Comparison of ENCODE assay signal across 28 cellular contexts in genomic region chr2:134738150-134738865, GRCh38. TPM values are rescaled to one million over a fixed set of nuclear protein-coding genes. Genes with fewer than 3 reads are reported as not detected.
DNase-seq lines count a peak whose midpoint lies in the region; ATAC-seq, FAIRE-seq and TF ChIP-seq lines count a peak whose summit lies in the region.
"Had no signal": no experiment of that assay in that cellular context is flagged by ENCODE, and none has a peak within 500 bp of the region (broad histone marks: within the 10 kb centered on the region; RNA-seq: fewer than 3 reads in every experiment).

No MANE protein-coding gene starts in this region.

- no peak overlapping the region for H3K9ac ChIP-seq in GM12878 (ENCODE audit: control insufficient read depth, insufficient read depth, low read length)
- H3K9ac ChIP-seq in neural progenitor cell: no peak overlapping the region

- peak overlapping the region; percentile 13 for H3K27ac Mint-ChIP-seq in neural progenitor cell
- H3K27ac Mint-ChIP-seq: activated T-helper 2 cell treated with anti-CD3 and anti-CD28 coated beads, Interferon-gamma antibody, Interleukin-2, Interleukin-4, amounts not matched to agents 10 μg/mL and 5 μg/mL and 100 μg/mL, durations not matched to agents 14 hours and 24 hours and 36 hours; CD4-positive, alpha-beta memory T cell; T-cell had no signal

- no peaks in the 10 kb centered on the region; a peak in 1 of 4 replicates for H3K27me3 ChIP-seq in GM12878 (replicated peaks in 1 of 2; ENCODE audit: control insufficient read depth in 2 of 2, insufficient read depth in 2 of 2, low read length in 1 of 2)
- no peaks in the 10 kb centered on the region for H3K27me3 ChIP-seq in neural progenitor cell
- no peaks in the 10 kb centered on the region for H3K27me3 ChIP-seq in suprapubic skin
- H3K27me3 ChIP-seq: breast epithelium, foreskin keratinocyte, tibial artery had no signal

- RAD21 ChIA-PET in GM12878 (lab: Charles Lee; ENCODE audit: unreplicated experiment): no interaction called here

- TF ChIP-seq CTCF in GM12878 (IDR thresholded peaks at IDR 0.05 in 2 of 3, conservative IDR thresholded peaks at IDR 0.05 in 1 of 3; ENCODE audit: control insufficient read depth in 2 of 3, extremely low read depth in 1 of 3, insufficient read depth in 1 of 3, low read depth in 3 of 3, low read length in 3 of 3) (no peak), neural progenitor cell (IDR thresholded peaks at IDR 0.05) (no peak), suprapubic skin (IDR thresholded peaks at IDR 0.05) (no peak)

- H3K4me1 ChIP-seq in GM12878 (ENCODE audit: control insufficient read depth, insufficient read depth, low read length) (peaks cover 52% of the 10 kb centered on the region), neural progenitor cell (no peaks in the 10 kb centered on the region), suprapubic skin (no peaks in the 10 kb centered on the region)
- H3K4me1 ChIP-seq: breast epithelium, tibial artery had no signal

- DNase-seq in CD1c-positive myeloid dendritic cell (ENCODE audit: extremely low spot score): peak; percentile 62
- peak; percentile 16 for DNase-seq in LHCN-M2 (ENCODE audit: low read depth)
- no peak for DNase-seq in GM12878 (ENCODE audit: low read depth, low spot score)
- no peak for DNase-seq in neural progenitor cell (ENCODE audit: low spot score)
- DNase-seq in suprapubic skin (ENCODE audit: low spot score in 2 of 2): no peak
- DNase-seq in activated gamma-delta T cell (lab: John Stamatoyannopoulos, UW): no peak
- DNase-seq: activated CD4-positive, alpha-beta T cell treated with anti-CD3 and anti-CD28 coated beads for 4 hours; CD4-positive, alpha-beta memory T cell; foreskin keratinocyte; HCEC 1CT; hypothalamus; IMR-90; MM.1S; NCI-H1436 treated with DMSO at 0.1 percent for 48 hours; NCI-H2171 treated with DMSO at 0.1 percent for 48 hours; NCI-H526 treated with DMSO at 0.1 percent for 48 hours; SHP77 treated with DMSO at 0.1 percent for 48 hours; stimulated activated naive B cell treated with anti-CD40 and anti-IgM and Interleukin-4, amounts not matched to agents 10 μg/mL and 1 μg/mL and 100 μg/mL, for 72 hours; T-cell; tibial artery had no signal

- H3K9me3 ChIP-seq in GM12878 (replicated peaks; ENCODE audit: control insufficient read depth, insufficient read depth, low read length) (no peaks in the 10 kb centered on the region), neural progenitor cell (ENCODE audit: low read depth) (no peaks in the 10 kb centered on the region), suprapubic skin (no peaks in the 10 kb centered on the region)
- H3K9me3 ChIP-seq: breast epithelium had no signal

- no peak for FAIRE-seq in GM12878 (lab: Jason Lieb, UNC)
- FAIRE-seq: keratinocyte had no signal

- TF ChIP-seq EP300 in GM12878 (IDR thresholded peaks at IDR 0.05; ENCODE audit: borderline replicate concordance in 1 of 2, control insufficient read depth in 1 of 2, low read depth in 2 of 2, low read length in 2 of 2) (no peak), suprapubic skin (IDR thresholded peaks at IDR 0.05) (no peak)

- peaks cover 13% of the 10 kb centered on the region for H3K4me1 Mint-ChIP-seq in neural progenitor cell
- H3K4me1 Mint-ChIP-seq: T-cell had no signal

- peaks cover 5% of the 10 kb centered on the region for H3K27me3 Mint-ChIP-seq in neural progenitor cell (ENCODE audit: insufficient read depth, low read depth)
- H3K27me3 Mint-ChIP-seq: stimulated activated naive B cell treated with anti-CD40 and anti-IgM and Interleukin-4, amounts not matched to agents 10 μg/mL and 1 μg/mL and 100 μg/mL, for 72 hours had no signal

- H3K4me2 ChIP-seq in GM12878 (ENCODE audit: control insufficient read depth, insufficient read depth) (no peak overlapping the region; the same call in 1 of the 2 replicates), neural progenitor cell (no peak overlapping the region)

- TF ChIP-seq POLR2A in GM12878 (IDR thresholded peaks at IDR 0.05; ENCODE audit: low read depth, low read length): no peak
- TF ChIP-seq POLR2A in suprapubic skin (IDR thresholded peaks at IDR 0.05): no peak

- BruUV-seq in GM12878 (replicated peaks; lab: Mats Ljungman, UMichigan): no TSS peak

- POLR2A ChIA-PET in GM12878 (lab: Charles Lee): no interaction called here

- H2AFZ ChIP-seq in GM12878 (ENCODE audit: control insufficient read depth, low read depth, low read length): peak overlapping the region; percentile 64; the same call in 1 of the 2 replicates
- H2AFZ ChIP-seq in neural progenitor cell (replicated peaks): no peak overlapping the region

- no peak overlapping the region for H3K4me3 ChIP-seq in GM12878
- H3K4me3 ChIP-seq in neural progenitor cell: no peak overlapping the region
- H3K4me3 ChIP-seq in suprapubic skin: no peak overlapping the region
- H3K4me3 ChIP-seq: breast epithelium, tibial artery had no signal

- 36% methylated on average over 2 of the region's 2 CpGs for WGBS in GM12878 (ENCODE audit: insufficient coverage, insufficient replicate concordance, low lambda C conversion rate, missing lambda C conversion rate)
- WGBS in suprapubic skin: 79% methylated on average over 2 of the region's 2 CpGs

- no peak overlapping the region for H3K4me3 Mint-ChIP-seq in neural progenitor cell
- H3K4me3 Mint-ChIP-seq: CD4-positive, alpha-beta memory T cell; T-cell had no signal

- H4K20me1 ChIP-seq in GM12878 (ENCODE audit: control insufficient read depth, insufficient read depth): no peaks in the 10 kb centered on the region; the same call in 1 of the 2 replicates
- H4K20me1 ChIP-seq in neural progenitor cell (ENCODE audit: low read depth): no peaks in the 10 kb centered on the region

- no peaks in the 10 kb centered on the region for H3K9me3 Mint-ChIP-seq in neural progenitor cell
- H3K9me3 Mint-ChIP-seq: activated T-helper 2 cell treated with anti-CD3 and anti-CD28 coated beads, Interferon-gamma antibody, Interleukin-2, Interleukin-4, amounts not matched to agents 10 μg/mL and 5 μg/mL and 100 μg/mL, durations not matched to agents 14 hours and 24 hours and 36 hours; T-cell had no signal

- intact Hi-C loops in GM12878 (cut with micrococcal nuclease; ENCODE audit: unreplicated experiment): loop anchor here (5.0 kb wide), 2 partner anchors 89 to 116 kb away; no protein-coding TSS in a partner anchor

- H3K36me3 ChIP-seq in GM12878 (ENCODE audit: control insufficient read depth in 2 of 2, insufficient read depth in 2 of 2, low read length in 1 of 2) (no peaks in the 10 kb centered on the region), neural progenitor cell (no peaks in the 10 kb centered on the region), suprapubic skin (no peaks in the 10 kb centered on the region)
- H3K36me3 ChIP-seq: breast epithelium, tibial artery had no signal

- H3K27ac ChIP-seq in GM12878 (ENCODE audit: control insufficient read depth, insufficient read depth) (no peak overlapping the region), neural progenitor cell (no peak overlapping the region), suprapubic skin (no peak overlapping the region)
- H3K27ac ChIP-seq: breast epithelium, foreskin keratinocyte, tibial artery had no signal

- in situ Hi-C loops in GM12878 (cut with MboI): no loop called here

- no peak for TF ChIP-seq RAD21 in GM12878 (IDR thresholded peaks at IDR 0.05; ENCODE audit: insufficient read depth, low read depth, low read length)

- H3K36me3 Mint-ChIP-seq in neural progenitor cell: no peaks in the 10 kb centered on the region
- H3K36me3 Mint-ChIP-seq: T-cell had no signal

- SMC1A ChIA-PET in GM12878 (lab: Charles Lee; ENCODE audit: uncharacterized antibody, unreplicated experiment): interaction anchor here (0.6 to 1.3 kb wide), 4 partner anchors 10 to 1211 kb away, joined by 3 read pairs; no protein-coding TSS in a partner anchor

- CTCF ChIA-PET in GM12878 (lab: Yijun Ruan, JAX): no interaction called here

- H3F3A ChIP-seq in neural progenitor cell (ENCODE audit: low read depth): no peaks in the 10 kb centered on the region

- H3K79me2 ChIP-seq in GM12878 (ENCODE audit: control insufficient read depth, insufficient read depth, low read length): no peaks in the 10 kb centered on the region
- H3K79me2 ChIP-seq in neural progenitor cell (ENCODE audit: low read depth): no peaks in the 10 kb centered on the region

- ATAC-seq in GM12878 (no peak), HG03520 (IDR thresholded peaks at IDR 0.05; ENCODE audit: unreplicated experiment) (no peak), GM21737 (IDR thresholded peaks at IDR 0.05; ENCODE audit: unreplicated experiment) (no peak)
- ATAC-seq: foreskin keratinocyte, T-cell had no signal

TF ChIP-seq in GM12878, 131 proteins besides CTCF, POLR2A, EP300 and RAD21 (continues in another document):
- TF ChIP-seq CBX5 (IDR thresholded peaks at IDR 0.05; ENCODE audit: low read depth): no peak
- no peak for TF ChIP-seq SMAD5 (IDR thresholded peaks at IDR 0.05; ENCODE audit: low read depth)

RNA-seq across cellular contexts. Expression of gene TMEM163, which starts 19.5 kb away (rescaled TPM):
- 0.06 TPM in 2 replicates for total RNA-seq in LHCN-M2 (2014; rRNA removed)
- polyA plus RNA-seq in LHCN-M2 (2012): 0.06 TPM
- total RNA-seq in GM12878 (2013; cell fraction: nucleolus; rRNA removed): 4.9 and 6.1 TPM in 2 replicates
- 0.05 and 0.11 TPM in 2 replicates for total RNA-seq in GM12878 (2014; rRNA removed)
- total RNA-seq in GM12878 (2014; rRNA removed; fragmentation: Illumina TruSeq; extraction: Trizol): 0.05 TPM in 1 of 2 replicates, not detected in the other
- total RNA-seq in GM12878 (2021): not detected in 2 replicates
- polyA plus RNA-seq in GM12878 (2011; ENCODE audit: low read depth): 0.43 TPM
- 0.07 TPM in 2 replicates for polyA plus RNA-seq in GM12878 (2011; rRNA removed)
- 0.10 TPM in 1 of 2 replicates, not detected in the other for polyA plus RNA-seq in GM12878 (2011; cell fraction: cytosol; rRNA removed)
- 0.06 TPM in 1 of 2 replicates, not detected in the other for polyA plus RNA-seq in GM12878 (2011; cell fraction: nucleus; rRNA removed)
- polyA plus RNA-seq in GM12878 (2012): 0.69 and 0.94 TPM in 2 replicates
- 0.06 TPM in 1 of 2 replicates, not detected in the other for polyA plus RNA-seq in GM12878 (2014; fragmentation: Illumina TruSeq; extraction: Trizol)
- under 1 TPM; 0.05 to 0.06 TPM for polyA plus RNA-seq in GM12878 (2014; fragmentation: Nextera tagmentation; extraction: Ambion mirVana)
- polyA plus RNA-seq in GM12878 (2014; rRNA removed): not detected in 2 replicates
- under 1 TPM in 1 of 2 experiments, not detected in 1; 0.10 TPM for polyA plus RNA-seq in GM12878 (2016; fragmentation: Nextera tagmentation; extraction: Ambion mirVana)
- 0.15 TPM in 1 of 2 replicates, not detected in the other for polyA minus RNA-seq in GM12878 (2011; rRNA and poly(A)+ RNA removed)
- polyA minus RNA-seq in GM12878 (2011; cell fraction: cytosol; rRNA and poly(A)+ RNA removed): not detected in 2 replicates
- polyA minus RNA-seq in GM12878 (2011; cell fraction: nucleus; rRNA and poly(A)+ RNA removed): not detected in 2 replicates
- 0.95 and 1.2 TPM in 2 replicates for total RNA-seq in neural progenitor cell (ENCODE audit: low replicate concordance)
- total RNA-seq in suprapubic skin: under 1 TPM in 2 of 4 donors, not detected in 2; 0.23 to 0.72 TPM
- total RNA-seq: CD4-positive, alpha-beta memory T cell; foreskin keratinocyte; IMR-90; lung microvascular endothelial cell; osteocyte had no signal
- polyA plus RNA-seq: AG04450, foreskin keratinocyte, IMR-90, keratinocyte had no signal

Comparison
In these comparisons a context has a peak if more than half of its experiments do, and no peak if none do; other contexts are left out.
1. DNase-seq: peak in CD1c-positive myeloid dendritic cell (single experiment) and LHCN-M2 (single experiment); none in GM12878 (single experiment), neural progenitor cell (single experiment), suprapubic skin (0 of 2) and activated gamma-delta T cell (single experiment).